9 cellular contexts compared by ENCODE assay signal in the genomic region with DNA sequence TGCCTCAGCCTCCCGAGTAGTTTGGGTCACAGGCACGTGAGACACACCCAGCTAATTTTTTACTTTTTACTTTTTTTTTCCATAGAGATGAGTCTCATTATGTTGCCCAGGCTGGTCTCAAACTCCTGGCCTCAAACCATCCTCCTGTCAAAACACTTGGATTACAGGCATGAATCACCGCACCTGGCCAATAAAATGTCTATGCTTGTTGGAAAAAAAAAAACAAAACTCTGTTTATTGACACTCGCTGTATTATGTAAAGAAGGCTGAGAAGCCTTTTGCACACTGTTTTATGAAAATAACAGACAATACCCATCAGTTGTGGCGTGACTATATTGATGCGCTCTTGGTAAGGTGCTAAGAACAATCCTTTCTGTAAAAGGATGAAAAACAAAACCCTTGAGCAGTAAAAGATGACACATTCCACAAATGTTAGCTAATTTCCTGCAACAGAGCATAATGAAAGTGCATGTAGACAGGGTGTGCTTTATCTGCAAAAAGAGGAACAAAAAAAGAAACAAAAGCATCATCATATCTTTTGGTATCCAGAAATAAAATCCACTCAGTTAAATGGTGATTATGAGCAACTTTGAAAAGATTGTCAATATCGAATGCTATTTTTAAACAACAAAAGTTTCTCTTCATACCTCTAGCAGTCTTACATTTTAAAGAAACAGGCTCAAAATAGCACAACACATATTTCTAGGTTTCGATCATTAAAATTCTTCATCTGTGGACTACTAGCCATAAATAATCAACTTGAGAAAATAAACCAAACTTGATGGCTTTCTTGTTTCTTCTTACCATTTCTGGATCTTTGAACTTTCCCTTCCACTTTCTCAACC.
A peak's percentile ranks its signal among the peaks of the same experiment; 100 is the strongest.
DNase-seq lines count a peak whose midpoint lies in the region; ATAC-seq and TF ChIP-seq lines count a peak whose summit lies in the region.
"Had no signal": no experiment of that assay in that cellular context is flagged by ENCODE, and none has a peak within 500 bp of the region (broad histone marks: within the 10 kb centered on the region; RNA-seq: fewer than 3 reads in every experiment).

No MANE protein-coding gene starts in this region.

- TF ChIP-seq CTCF in left ventricle myocardium inferior (IDR thresholded peaks at IDR 0.05; ENCODE audit: borderline replicate concordance), result no peak

- DNase-seq in AG20443 (ENCODE audit: low spot score) (peak; percentile 34), astrocyte of the hippocampus (ENCODE audit: low read depth, low spot score) (peak; percentile 26), hepatic stellate cell (ENCODE audit: low spot score) (no peak), cerebellar nuclear complex (lab: John Stamatoyannopoulos, UW) (no peak), left ventricle myocardium inferior (no peak)
- no peak for DNase-seq in activated CD8-positive, alpha-beta memory T cell treated with anti-CD3 and anti-CD28 coated beads, Interleukin-2, amount 50 U/mL, for 4 hours
- DNase-seq: DND-41 had no signal

- H3K9me3 ChIP-seq in left ventricle myocardium inferior (replicated peaks), result no peaks in the 10 kb centered on the region

- no peak overlapping the region for H3K4me3 ChIP-seq in left ventricle myocardium inferior

- H3K27me3 ChIP-seq in left ventricle myocardium inferior (ENCODE audit: low read depth), result no peaks in the 10 kb centered on the region

- intact Hi-C loops in left ventricle myocardium inferior (cut with micrococcal nuclease), result loop anchor here (5.0 kb wide), 1 partner anchor 951 kb away; no protein-coding TSS in a partner anchor

- no peak overlapping the region for H3K27ac ChIP-seq in left ventricle myocardium inferior (replicated peaks)

- H3K4me1 ChIP-seq in left ventricle myocardium inferior, result peaks cover 10% of the 10 kb centered on the region

- peak; percentile 75 for ATAC-seq in GM19455 (IDR thresholded peaks at IDR 0.05; ENCODE audit: unreplicated experiment)
- peak; percentile 76 for ATAC-seq in HG03354 (IDR thresholded peaks at IDR 0.05; ENCODE audit: poor library complexity, severe bottlenecking, unreplicated experiment)

- H3K36me3 ChIP-seq in left ventricle myocardium inferior, result no peaks in the 10 kb centered on the region

Comparison
In these comparisons a context has a peak if more than half of its experiments do, and no peak if none do; other contexts are left out.
1. DNase-seq: peak in AG20443 (single experiment) and astrocyte of the hippocampus (single experiment); none in hepatic stellate cell (single experiment), cerebellar nuclear complex (0 of 2), activated CD8-positive, alpha-beta memory T cell treated with anti-CD3 and anti-CD28 coated beads, Interleukin-2, amount 50 U/mL, for 4 hours (single experiment) and left ventricle myocardium inferior (single experiment).